In genomic region chr2:43298496-43298895, GRCh38 we compare ENCODE assay signal across 22 cellular contexts.
"Had no signal": no experiment of that assay in that cellular context is flagged by ENCODE, and none has a peak within 500 bp of the region (broad histone marks: within the 10 kb centered on the region; RNA-seq: fewer than 3 reads in every experiment).

No MANE protein-coding gene starts in this region.

- H3K4me3 ChIP-seq: esophagus squamous epithelium, heart right ventricle, lung, neural progenitor cell, suprapubic skin, transverse colon had no signal

- H3K9me3 ChIP-seq: esophagus squamous epithelium, heart right ventricle, suprapubic skin, transverse colon had no signal

- DNase-seq: activated CD4-positive, alpha-beta T cell treated with anti-CD3 and anti-CD28 coated beads, Interleukin-2, amount 10 ng/mL, durations not matched to agents 24 days and 14 days; activated CD8-positive, alpha-beta memory T cell treated with anti-CD3 and anti-CD28 coated beads, Interleukin-2, amount 10 ng/mL, durations not matched to agents 7 days and 5 days; activated CD8-positive, alpha-beta T cell treated with anti-CD3 and anti-CD28 coated beads for 36 hours; activated gamma-delta T cell; activated naive CD4-positive, alpha-beta T cell treated with anti-CD3 and anti-CD28 coated beads, Interleukin-2, amount 50 U/mL, for 16 hours; activated naive CD8-positive, alpha-beta T cell treated with anti-CD3 and anti-CD28 coated beads, Interleukin-2, amount 50 U/mL, for 24 hours; cortex of kidney; endodermal cell; esophagus squamous epithelium; heart right ventricle; kidney; naive thymus-derived CD4-positive, alpha-beta T cell; posterior cingulate gyrus; stimulated activated CD4-positive, alpha-beta T cell treated with anti-CD3 and anti-CD28 coated beads, Interleukin-4, amount 100 ng/mL, for 1 hour; stimulated activated naive CD8-positive, alpha-beta T cell treated with anti-CD3 and anti-CD28 coated beads, Interleukin-15, amount 100 ng/mL, for 72 hours; transverse colon had no signal

- H3K9ac ChIP-seq: neural progenitor cell had no signal

- H3K4me2 ChIP-seq: neural progenitor cell had no signal

- H3K27ac ChIP-seq: heart right ventricle, neural progenitor cell, suprapubic skin had no signal

- H3K4me3 Mint-ChIP-seq: activated CD4-positive, alpha-beta T cell treated with anti-CD3 and anti-CD28 coated beads, Interleukin-2, amount 10 ng/mL, durations not matched to agents 24 days and 14 days; activated CD8-positive, alpha-beta memory T cell treated with anti-CD3 and anti-CD28 coated beads, Interleukin-2, amount 10 ng/mL, durations not matched to agents 7 days and 5 days; activated CD8-positive, alpha-beta T cell treated with anti-CD3 and anti-CD28 coated beads for 36 hours; activated naive CD8-positive, alpha-beta T cell treated with anti-CD3 and anti-CD28 coated beads, Interleukin-2, amount 50 U/mL, for 24 hours; activated T-helper 1 cell treated with anti-CD3 and anti-CD28 coated beads, Interleukin-12 subunit alpha, Interleukin-12 subunit beta, Interleukin-2, Interleukin-4 antibody, amounts not matched to agents 30 ng/mL and 10 ng/mL and 1 ng/mL, durations not matched to agents 14 hours and 24 hours and 36 hours; endodermal cell; naive thymus-derived CD4-positive, alpha-beta T cell; neural progenitor cell; stimulated activated naive CD8-positive, alpha-beta T cell treated with anti-CD3 and anti-CD28 coated beads, Interleukin-15, amount 100 ng/mL, for 72 hours had no signal

- FAIRE-seq: kidney had no signal

- H3K27me3 Mint-ChIP-seq: activated CD4-positive, alpha-beta T cell treated with anti-CD3 and anti-CD28 coated beads, Interleukin-2, amount 10 ng/mL, durations not matched to agents 24 days and 14 days; activated CD8-positive, alpha-beta memory T cell treated with anti-CD3 and anti-CD28 coated beads, Interleukin-2, amount 10 ng/mL, durations not matched to agents 7 days and 5 days; activated CD8-positive, alpha-beta T cell treated with anti-CD3 and anti-CD28 coated beads for 36 hours; activated naive CD8-positive, alpha-beta T cell treated with anti-CD3 and anti-CD28 coated beads, Interleukin-2, amount 50 U/mL, for 24 hours; naive thymus-derived CD4-positive, alpha-beta T cell; stimulated activated naive CD8-positive, alpha-beta T cell treated with anti-CD3 and anti-CD28 coated beads, Interleukin-15, amount 100 ng/mL, for 72 hours had no signal

- H2AFZ ChIP-seq: neural progenitor cell had no signal

- ATAC-seq: activated CD4-positive, CD25-positive, alpha-beta regulatory T cell treated with anti-CD3 and anti-CD28 coated beads, Interleukin-2, amount 50 U/mL, for 24 hours; activated CD8-positive, alpha-beta memory T cell treated with anti-CD3 and anti-CD28 coated beads, Interleukin-2, amount 10 ng/mL, durations not matched to agents 7 days and 5 days; activated CD8-positive, alpha-beta T cell treated with anti-CD3 and anti-CD28 coated beads for 36 hours; activated naive CD8-positive, alpha-beta T cell treated with anti-CD3 and anti-CD28 coated beads, Interleukin-2, amount 50 U/mL, for 24 hours; heart right ventricle; left lobe of liver; naive thymus-derived CD4-positive, alpha-beta T cell; stimulated activated naive CD8-positive, alpha-beta T cell treated with anti-CD3 and anti-CD28 coated beads, Interleukin-15, amount 100 ng/mL, for 72 hours had no signal

- H3K27ac Mint-ChIP-seq: activated CD4-positive, alpha-beta T cell treated with anti-CD3 and anti-CD28 coated beads, Interleukin-2, amount 10 ng/mL, durations not matched to agents 24 days and 14 days; activated CD8-positive, alpha-beta memory T cell treated with anti-CD3 and anti-CD28 coated beads, Interleukin-2, amount 10 ng/mL, durations not matched to agents 7 days and 5 days; activated CD8-positive, alpha-beta T cell treated with anti-CD3 and anti-CD28 coated beads for 36 hours; activated naive CD8-positive, alpha-beta T cell treated with anti-CD3 and anti-CD28 coated beads, Interleukin-2, amount 50 U/mL, for 24 hours; activated T-helper 1 cell treated with anti-CD3 and anti-CD28 coated beads, Interleukin-12 subunit alpha, Interleukin-12 subunit beta, Interleukin-2, Interleukin-4 antibody, amounts not matched to agents 30 ng/mL and 10 ng/mL and 1 ng/mL, durations not matched to agents 14 hours and 24 hours and 36 hours; endodermal cell; naive thymus-derived CD4-positive, alpha-beta T cell; neural progenitor cell had no signal

- H3K9me3 Mint-ChIP-seq: activated CD4-positive, alpha-beta T cell treated with anti-CD3 and anti-CD28 coated beads, Interleukin-2, amount 10 ng/mL, durations not matched to agents 24 days and 14 days; activated CD8-positive, alpha-beta T cell treated with anti-CD3 and anti-CD28 coated beads for 36 hours; activated naive CD8-positive, alpha-beta T cell treated with anti-CD3 and anti-CD28 coated beads, Interleukin-2, amount 50 U/mL, for 24 hours; activated T-helper 1 cell treated with anti-CD3 and anti-CD28 coated beads, Interleukin-12 subunit alpha, Interleukin-12 subunit beta, Interleukin-2, Interleukin-4 antibody, amounts not matched to agents 30 ng/mL and 10 ng/mL and 1 ng/mL, durations not matched to agents 14 hours and 24 hours and 36 hours; naive thymus-derived CD4-positive, alpha-beta T cell had no signal

- H3K27me3 ChIP-seq: esophagus squamous epithelium, heart right ventricle, neural progenitor cell, suprapubic skin, transverse colon had no signal

- H3K36me3 ChIP-seq: esophagus squamous epithelium, heart right ventricle, neural progenitor cell, suprapubic skin, transverse colon had no signal
